In genomic region chr10:26439436-26440090, GRCh38 we compare ENCODE assay signal across 12 cellular contexts. TPM values are rescaled to one million over a fixed set of nuclear protein-coding genes. Genes with fewer than 3 reads are reported as not detected.
A peak's percentile ranks its signal among the peaks of the same experiment; 100 is the strongest.
DNase-seq lines count a peak whose midpoint lies in the region; ATAC-seq and TF ChIP-seq lines count a peak whose summit lies in the region.
"Had no signal": no experiment of that assay in that cellular context is flagged by ENCODE, and none has a peak within 500 bp of the region (broad histone marks: within the 10 kb centered on the region; RNA-seq: fewer than 3 reads in every experiment).

No MANE protein-coding gene starts in this region.

- H3K9me3 Mint-ChIP-seq in activated CD8-positive, alpha-beta T cell treated with anti-CD3 and anti-CD28 coated beads for 36 hours: peaks cover 11% of the 10 kb centered on the region

- peak overlapping the region; percentile 99 to 100 (median 100) for H3K9ac ChIP-seq in BLaER1 treated with 17β-estradiol and CSF1 and Interleukin-3, amounts not matched to agents 10 nM and 100 nM
- H3K9ac ChIP-seq in mucosa of rectum (ENCODE audit: low read depth in 1 of 2, low read length in 2 of 2): peak overlapping the region; percentile 2 to 47

- H3K9me3 ChIP-seq in BLaER1 treated with 17β-estradiol and CSF1 and Interleukin-3, amounts not matched to agents 10 nM and 100 nM (replicated peaks in 1 of 11): peaks cover 0 to 21% (median 10%) of the 10 kb centered on the region in 11 experiments; a peak in 13 of 22 replicates
- H3K9me3 ChIP-seq in mucosa of rectum (ENCODE audit: control insufficient read depth in 2 of 2, low read length in 2 of 2): no peaks in the 10 kb centered on the region
- H3K9me3 ChIP-seq: thyroid gland had no signal

- peaks cover 0 to 40% (median 23%) of the 10 kb centered on the region in 11 experiments; a peak in 17 of 22 replicates for H4K20me1 ChIP-seq in BLaER1 treated with 17β-estradiol and CSF1 and Interleukin-3, amounts not matched to agents 10 nM and 100 nM

- CTCF ChIA-PET in activated CD8-positive, alpha-beta T cell treated with anti-CD3 and anti-CD28 coated beads for 36 hours (lab: Charles Lee): interaction anchor here (1.2 to 1.3 kb wide), 3 partner anchors 47 to 117 kb away, joined by 3 to 4 read pairs (median 3); no protein-coding TSS in a partner anchor

- H3K4me3 Mint-ChIP-seq in activated CD8-positive, alpha-beta T cell treated with anti-CD3 and anti-CD28 coated beads for 36 hours: peak overlapping the region; percentile 95

- H3K4me1 ChIP-seq in BLaER1 treated with 17β-estradiol and CSF1 and Interleukin-3, amounts not matched to agents 10 nM and 100 nM: peaks cover 55 to 65% (median 61%) of the 10 kb centered on the region in 10 experiments
- H3K4me1 ChIP-seq in mucosa of rectum (ENCODE audit: control insufficient read depth in 2 of 2, insufficient read depth in 2 of 2, low read length in 2 of 2): peaks cover 0 to 4% of the 10 kb centered on the region in 2 donors
- H3K4me1 ChIP-seq: thyroid gland had no signal

- DNase-seq in activated CD8-positive, alpha-beta T cell treated with anti-CD3 and anti-CD28 coated beads for 36 hours: no peak
- no peak for DNase-seq in NOMO-1 treated with dmso at 0.1 percent for 144 hours (lab: John Stamatoyannopoulos, UW; ENCODE audit: unreplicated experiment)
- DNase-seq in SW 1271 (lab: John Stamatoyannopoulos, UW): no peak
- no peak for DNase-seq in SK-N-DZ (ENCODE audit: low spot score)
- DNase-seq: NCI-H524 treated with DMSO at 0.1 percent for 48 hours, thyroid gland had no signal

- peak overlapping the region; percentile 44 to 100 (median 92) for H3K4me2 ChIP-seq in BLaER1 treated with 17β-estradiol and CSF1 and Interleukin-3, amounts not matched to agents 10 nM and 100 nM

- no peak for TF ChIP-seq CTCF in GM12875 (IDR thresholded peaks at IDR 0.05; ENCODE audit: borderline replicate concordance, insufficient read depth, low read depth, low read length)
- TF ChIP-seq CTCF in activated CD8-positive, alpha-beta T cell treated with anti-CD3 and anti-CD28 coated beads for 36 hours (IDR thresholded peaks at IDR 0.05): no peak

- TF ChIP-seq POLR2A in GM18505 (IDR thresholded peaks at IDR 0.05; ENCODE audit: borderline replicate concordance, extremely low read depth, insufficient read depth, insufficient read length): no peak

- peaks cover 29% of the 10 kb centered on the region for H3K36me3 Mint-ChIP-seq in activated CD8-positive, alpha-beta T cell treated with anti-CD3 and anti-CD28 coated beads for 36 hours (ENCODE audit: low read depth)

- H3K36me3 ChIP-seq in BLaER1 treated with 17β-estradiol and CSF1 and Interleukin-3, amounts not matched to agents 10 nM and 100 nM: peaks cover 35 to 59% (median 43%) of the 10 kb centered on the region in 11 experiments
- no peaks in the 10 kb centered on the region for H3K36me3 ChIP-seq in mucosa of rectum (ENCODE audit: control insufficient read depth in 2 of 2, insufficient read depth in 2 of 2, low read length in 2 of 2)
- H3K36me3 ChIP-seq: thyroid gland had no signal

- POLR2A ChIA-PET in activated CD8-positive, alpha-beta T cell treated with anti-CD3 and anti-CD28 coated beads for 36 hours (lab: Charles Lee): interaction anchor here (0.6 to 2.3 kb wide), 5 partner anchors 9 to 1775 kb away, joined by 3 to 9 read pairs (median 4); no protein-coding TSS in a partner anchor

- H3K27ac ChIP-seq in BLaER1 treated with 17β-estradiol and CSF1 and Interleukin-3, amounts not matched to agents 10 nM and 100 nM: peak overlapping the region; percentile 99 to 100 (median 100)
- H3K27ac ChIP-seq in mucosa of rectum (ENCODE audit: low read depth in 2 of 2, low read length in 2 of 2): peak overlapping the region; percentile 71 to 79

- ATAC-seq in activated CD8-positive, alpha-beta T cell treated with anti-CD3 and anti-CD28 coated beads for 36 hours: no peak
- no peak for ATAC-seq in GM18505 (IDR thresholded peaks at IDR 0.05; ENCODE audit: unreplicated experiment)

- H3K27me3 ChIP-seq in BLaER1 treated with 17β-estradiol and CSF1 and Interleukin-3, amounts not matched to agents 10 nM and 100 nM: no peaks in the 10 kb centered on the region
- no peaks in the 10 kb centered on the region for H3K27me3 ChIP-seq in mucosa of rectum (ENCODE audit: control insufficient read depth in 2 of 2, insufficient read depth in 2 of 2, low read length in 2 of 2)
- H3K27me3 ChIP-seq: thyroid gland had no signal

- peak overlapping the region; percentile 78 to 99 (median 92) for H3K4me3 ChIP-seq in BLaER1 treated with 17β-estradiol and CSF1 and Interleukin-3, amounts not matched to agents 10 nM and 100 nM
- peak overlapping the region; percentile 97 for H3K4me3 ChIP-seq in GM12875 (ENCODE audit: low read depth, low read length)
- peak overlapping the region; percentile 51 to 72 for H3K4me3 ChIP-seq in mucosa of rectum (ENCODE audit: low read length in 2 of 2)
- H3K4me3 ChIP-seq: thyroid gland had no signal

- intact Hi-C loops in activated CD8-positive, alpha-beta T cell treated with anti-CD3 and anti-CD28 coated beads for 36 hours (cut with micrococcal nuclease): loop anchor here (2.0 to 5.0 kb wide), 2 partner anchors 47 to 97 kb away; no protein-coding TSS in a partner anchor

- H3K27me3 Mint-ChIP-seq in activated CD8-positive, alpha-beta T cell treated with anti-CD3 and anti-CD28 coated beads for 36 hours: no peaks in the 10 kb centered on the region

- H3K4me1 Mint-ChIP-seq in activated CD8-positive, alpha-beta T cell treated with anti-CD3 and anti-CD28 coated beads for 36 hours (ENCODE audit: low read depth): peaks cover 56% of the 10 kb centered on the region

- peak overlapping the region; percentile 94 for H3K27ac Mint-ChIP-seq in activated CD8-positive, alpha-beta T cell treated with anti-CD3 and anti-CD28 coated beads for 36 hours

RNA-seq across cellular contexts. Expression of gene APBB1IP, which starts 1.4 kb away (rescaled TPM):
- total RNA-seq in activated CD8-positive, alpha-beta T cell treated with anti-CD3 and anti-CD28 coated beads for 36 hours: 10 to 100 TPM; 61.9 to 64.8 TPM
- polyA plus RNA-seq in SK-N-DZ (2014; cell fraction: cytosol; rRNA removed): 0.09 TPM in 1 of 2 replicates, not detected in the other
- polyA plus RNA-seq in SK-N-DZ (2014; cell fraction: nucleus; rRNA removed): 0.11 and 0.31 TPM in 2 replicates
- total RNA-seq: chondrocyte, H7 had no signal
